ENCODE assay signal across 8 cellular contexts in genomic region chr12:112907415-112908157, GRCh38. TPM values are rescaled to one million over a fixed set of nuclear protein-coding genes. Genes with fewer than 3 reads are reported as not detected.
A peak's percentile ranks its signal among the peaks of the same experiment; 100 is the strongest.
DNase-seq lines count a peak whose midpoint lies in the region; ATAC-seq and TF ChIP-seq lines count a peak whose summit lies in the region.

No MANE protein-coding gene starts in this region.

- DNase-seq in SK-N-MC (ENCODE audit: low read depth, low spot score): no peak
- DNase-seq in immature natural killer cell: peak in 1 of 3 donors; percentile 5
- DNase-seq in tibial nerve (ENCODE audit: low spot score in 2 of 2): no peak
- no peak for DNase-seq in GM23248
- no peak for DNase-seq in T-helper 9 cell
- no peak for DNase-seq in G401 (ENCODE audit: low spot score)

- no peak for TF ChIP-seq EP300 in tibial nerve (IDR thresholded peaks at IDR 0.05)

- 69 to 74% methylated on average over 7 of the region's 7 CpGs for WGBS in tibial nerve, 2 donors
- 48 to 54% methylated on average over 7 of the region's 7 CpGs for WGBS in GM23248 (ENCODE audit: low coverage in 1 of 2, low lambda C conversion rate in 2 of 2, missing lambda C conversion rate in 2 of 2), 2 experiments

- no peaks in the 10 kb centered on the region for H3K9me2 ChIP-seq in GM23248 (ENCODE audit: insufficient read depth)

- no peak overlapping the region for H3K4me2 ChIP-seq in GM23248 (ENCODE audit: unreplicated experiment)

- H4K20me1 ChIP-seq in GM23248 (ENCODE audit: insufficient read depth): no peaks in the 10 kb centered on the region

- H3K79me2 ChIP-seq in GM23248 (ENCODE audit: insufficient read depth): no peaks in the 10 kb centered on the region

- H3K4me1 ChIP-seq in tibial nerve (peaks cover 0 to 55% (median 32%) of the 10 kb centered on the region in 4 donors), GM23248 (ENCODE audit: insufficient read depth) (peaks cover 18% of the 10 kb centered on the region; the same call in 1 of the 2 replicates)

- no peaks in the 10 kb centered on the region for H3K27me3 Mint-ChIP-seq in immature natural killer cell (ENCODE audit: low read depth in 3 of 3)

- H3F3A ChIP-seq in GM23248 (ENCODE audit: insufficient read depth): peaks cover 11% of the 10 kb centered on the region; the same call in 1 of the 2 replicates

- TF ChIP-seq POLR2A in tibial nerve (IDR thresholded peaks at IDR 0.05): no peak

- no peak for TF ChIP-seq CTCF in tibial nerve (IDR thresholded peaks at IDR 0.05)

- in situ Hi-C loops in GM23248 (cut with MboI) (no loop called here), G401 (cut with HindIII; ENCODE audit: low sequenced_read_pairs) (no loop called here)

- H3K4me3 Mint-ChIP-seq in immature natural killer cell: peak overlapping the region; percentile 90 to 99 (median 95)

- H3K36me3 ChIP-seq in SK-N-MC (ENCODE audit: insufficient read depth, low read length): no peaks in the 10 kb centered on the region; the same call in 1 of the 2 replicates
- peaks cover 0 to 24% (median 0%) of the 10 kb centered on the region in 3 donors for H3K36me3 ChIP-seq in tibial nerve
- H3K36me3 ChIP-seq in GM23248 (ENCODE audit: low read depth): no peaks in the 10 kb centered on the region

- peak overlapping the region; percentile 84 to 94 (median 90) for H3K27ac Mint-ChIP-seq in immature natural killer cell

- H3K27me3 ChIP-seq in tibial nerve: no peaks in the 10 kb centered on the region
- peaks cover 9% of the 10 kb centered on the region; the same call in 1 of the 2 replicates for H3K27me3 ChIP-seq in GM23248 (replicated peaks; ENCODE audit: insufficient read depth)

- peak overlapping the region; percentile 49 for H3K9ac ChIP-seq in SK-N-MC (ENCODE audit: insufficient read length)
- no peak overlapping the region for H3K9ac ChIP-seq in GM23248

- H3K27ac ChIP-seq in SK-N-MC (0 out of 2 replicates have a peak overlapping the region, but pooled peaks have one; percentile 83), tibial nerve (peak overlapping the region in 3 of 4 donors; percentile 50 to 67 (median 66)), GM23248 (no peak overlapping the region)

- H3K4me1 Mint-ChIP-seq in immature natural killer cell: peaks cover 38 to 63% of the 10 kb centered on the region in 2 donors

- no peak overlapping the region for H2AFZ ChIP-seq in GM23248

- H3K4me3 ChIP-seq in SK-N-MC: peak overlapping the region; percentile 71
- peak overlapping the region in 3 of 4 donors; percentile 17 to 53 (median 49) for H3K4me3 ChIP-seq in tibial nerve
- H3K4me3 ChIP-seq in GM23248: no peak overlapping the region

- H3K9me3 Mint-ChIP-seq in immature natural killer cell: peaks cover 0 to 3% (median 0%) of the 10 kb centered on the region in 6 donors

- peaks cover 19 to 35% (median 32%) of the 10 kb centered on the region in 3 donors for H3K36me3 Mint-ChIP-seq in immature natural killer cell

- ATAC-seq in GM19023 (IDR thresholded peaks at IDR 0.05; ENCODE audit: unreplicated experiment): peak; percentile 37
- peak; percentile 47 for ATAC-seq in HG02884 (IDR thresholded peaks at IDR 0.05; ENCODE audit: unreplicated experiment)

- peaks cover 3% of the 10 kb centered on the region; the same call in 1 of the 2 replicates for H3K9me3 ChIP-seq in SK-N-MC (ENCODE audit: low read depth, low read length)
- peaks cover 0 to 9% (median 2%) of the 10 kb centered on the region in 4 donors for H3K9me3 ChIP-seq in tibial nerve
- no peaks in the 10 kb centered on the region for H3K9me3 ChIP-seq in GM23248 (ENCODE audit: low read depth)

RNA-seq across cellular contexts. Expression of gene OAS1, which starts 0.8 kb away (rescaled TPM):
- 10 to 100 TPM; 22.3 to 46.0 (median 25.6) TPM for polyA plus RNA-seq in immature natural killer cell
- 10 to 100 TPM in 2 of 4 donors, 1 to 10 TPM in 2; 8.2 to 22.8 (median 11.3) TPM for total RNA-seq in tibial nerve
- total RNA-seq in GM23248 (2014; rRNA removed; shearing (Covaris generic)): not detected in 2 replicates
- polyA plus RNA-seq in GM23248 (2016; fragmentation: Nextera tagmentation; extraction: Ambion mirVana): 0.10 TPM in 1 of 2 replicates, not detected in the other
- total RNA-seq in G401 (2014; rRNA removed; shearing (Covaris generic)): not detected in 2 replicates

RNA-seq across cellular contexts. Expression of gene OAS3, which starts 30.7 kb away (rescaled TPM):
- polyA plus RNA-seq in immature natural killer cell (10 to 100 TPM in 1 of 3 donors, 1 to 10 TPM in 2; 2.2 to 16.7 (median 9.0) TPM), GM23248 (2016; fragmentation: Nextera tagmentation; extraction: Ambion mirVana) (0.35 and 0.63 TPM in 2 replicates)
- 10 to 100 TPM in 2 of 4 donors, 1 to 10 TPM in 2; 5.7 to 16.5 (median 11.3) TPM for total RNA-seq in tibial nerve
- 0.22 and 0.38 TPM in 2 replicates for total RNA-seq in GM23248 (2014; rRNA removed; shearing (Covaris generic))
- total RNA-seq in G401 (2014; rRNA removed; shearing (Covaris generic)): 0.74 and 1.8 TPM in 2 replicates
